In the genomic region with DNA sequence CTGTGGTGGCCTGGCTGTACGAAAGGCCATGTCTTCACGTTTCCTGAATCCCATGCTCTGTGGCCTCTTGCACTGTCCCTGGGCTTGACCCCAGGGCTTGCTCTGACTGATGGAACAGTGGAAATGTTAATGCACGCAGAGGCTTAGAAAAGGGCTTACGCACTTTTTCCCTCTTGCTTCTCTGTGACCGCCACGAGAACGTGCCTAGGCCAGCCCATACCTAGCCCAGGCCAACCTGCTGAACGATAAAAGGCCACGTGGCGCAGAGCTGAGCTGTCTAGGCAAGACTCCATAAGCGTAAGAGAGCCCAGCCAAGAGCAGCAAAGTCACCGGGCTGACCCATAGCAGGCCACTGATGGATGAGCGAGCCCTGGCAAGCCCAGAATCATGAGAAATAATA, we compare ENCODE assay signal across 2 cellular contexts.
A peak's percentile ranks its signal among the peaks of the same experiment; 100 is the strongest.
TF ChIP-seq lines count a peak whose summit lies in the region.

No MANE protein-coding gene starts in this region.

TF ChIP-seq in HEK293, 187 proteins besides CTCF, POLR2A, EP300 and RAD21:
- no peak for TF ChIP-seq ZBTB17 (tag by site-specific recombination; IDR thresholded peaks at IDR 0.05)
- no peak for TF ChIP-seq SCRT1 (tag by site-specific recombination; IDR thresholded peaks at IDR 0.05; ENCODE audit: borderline replicate concordance)
- no peak for TF ChIP-seq ZNF701 (tag by site-specific recombination; IDR thresholded peaks at IDR 0.05)
- no peak for TF ChIP-seq KLF8 (tag by site-specific recombination; IDR thresholded peaks at IDR 0.05)
- TF ChIP-seq FEZF1 (tag by site-specific recombination; IDR thresholded peaks at IDR 0.05), result no peak
- TF ChIP-seq ZNF37A (tag by site-specific recombination; IDR thresholded peaks at IDR 0.05), result no peak
- TF ChIP-seq GLI4 (tag by site-specific recombination; IDR thresholded peaks at IDR 0.05), result no peak
- TF ChIP-seq, protein P1, sequence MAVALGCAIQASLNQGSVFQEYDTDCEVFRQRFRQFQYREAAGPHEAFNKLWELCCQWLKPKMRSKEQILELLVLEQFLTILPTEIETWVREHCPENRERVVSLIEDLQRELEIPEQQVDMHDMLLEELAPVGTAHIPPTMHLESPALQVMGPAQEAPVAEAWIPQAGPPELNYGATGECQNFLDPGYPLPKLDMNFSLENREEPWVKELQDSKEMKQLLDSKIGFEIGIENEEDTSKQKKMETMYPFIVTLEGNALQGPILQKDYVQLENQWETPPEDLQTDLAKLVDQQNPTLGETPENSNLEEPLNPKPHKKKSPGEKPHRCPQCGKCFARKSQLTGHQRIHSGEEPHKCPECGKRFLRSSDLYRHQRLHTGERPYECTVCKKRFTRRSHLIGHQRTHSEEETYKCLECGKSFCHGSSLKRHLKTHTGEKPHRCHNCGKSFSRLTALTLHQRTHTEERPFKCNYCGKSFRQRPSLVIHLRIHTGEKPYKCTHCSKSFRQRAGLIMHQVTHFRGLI (tag by site-specific recombination; IDR thresholded peaks at IDR 0.05), result peak; percentile 38; the same call in 1 of the 2 replicates
TF ChIP-seq in HEK293: peak in this region for 1.

TF ChIP-seq in K562, 482 proteins besides CTCF, POLR2A, EP300 and RAD21:
- TF ChIP-seq, protein P2, sequence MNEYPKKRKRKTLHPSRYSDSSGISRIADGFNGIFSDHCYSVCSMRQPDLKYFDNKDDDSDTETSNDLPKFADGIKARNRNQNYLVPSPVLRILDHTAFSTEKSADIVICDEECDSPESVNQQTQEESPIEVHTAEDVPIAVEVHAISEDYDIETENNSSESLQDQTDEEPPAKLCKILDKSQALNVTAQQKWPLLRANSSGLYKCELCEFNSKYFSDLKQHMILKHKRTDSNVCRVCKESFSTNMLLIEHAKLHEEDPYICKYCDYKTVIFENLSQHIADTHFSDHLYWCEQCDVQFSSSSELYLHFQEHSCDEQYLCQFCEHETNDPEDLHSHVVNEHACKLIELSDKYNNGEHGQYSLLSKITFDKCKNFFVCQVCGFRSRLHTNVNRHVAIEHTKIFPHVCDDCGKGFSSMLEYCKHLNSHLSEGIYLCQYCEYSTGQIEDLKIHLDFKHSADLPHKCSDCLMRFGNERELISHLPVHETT (CRISPR knock-in tag; conservative IDR thresholded peaks at IDR 0.05 in 1 of 2, IDR thresholded peaks at IDR 0.05 in 1 of 2), result no peak
- TF ChIP-seq, protein P3, sequence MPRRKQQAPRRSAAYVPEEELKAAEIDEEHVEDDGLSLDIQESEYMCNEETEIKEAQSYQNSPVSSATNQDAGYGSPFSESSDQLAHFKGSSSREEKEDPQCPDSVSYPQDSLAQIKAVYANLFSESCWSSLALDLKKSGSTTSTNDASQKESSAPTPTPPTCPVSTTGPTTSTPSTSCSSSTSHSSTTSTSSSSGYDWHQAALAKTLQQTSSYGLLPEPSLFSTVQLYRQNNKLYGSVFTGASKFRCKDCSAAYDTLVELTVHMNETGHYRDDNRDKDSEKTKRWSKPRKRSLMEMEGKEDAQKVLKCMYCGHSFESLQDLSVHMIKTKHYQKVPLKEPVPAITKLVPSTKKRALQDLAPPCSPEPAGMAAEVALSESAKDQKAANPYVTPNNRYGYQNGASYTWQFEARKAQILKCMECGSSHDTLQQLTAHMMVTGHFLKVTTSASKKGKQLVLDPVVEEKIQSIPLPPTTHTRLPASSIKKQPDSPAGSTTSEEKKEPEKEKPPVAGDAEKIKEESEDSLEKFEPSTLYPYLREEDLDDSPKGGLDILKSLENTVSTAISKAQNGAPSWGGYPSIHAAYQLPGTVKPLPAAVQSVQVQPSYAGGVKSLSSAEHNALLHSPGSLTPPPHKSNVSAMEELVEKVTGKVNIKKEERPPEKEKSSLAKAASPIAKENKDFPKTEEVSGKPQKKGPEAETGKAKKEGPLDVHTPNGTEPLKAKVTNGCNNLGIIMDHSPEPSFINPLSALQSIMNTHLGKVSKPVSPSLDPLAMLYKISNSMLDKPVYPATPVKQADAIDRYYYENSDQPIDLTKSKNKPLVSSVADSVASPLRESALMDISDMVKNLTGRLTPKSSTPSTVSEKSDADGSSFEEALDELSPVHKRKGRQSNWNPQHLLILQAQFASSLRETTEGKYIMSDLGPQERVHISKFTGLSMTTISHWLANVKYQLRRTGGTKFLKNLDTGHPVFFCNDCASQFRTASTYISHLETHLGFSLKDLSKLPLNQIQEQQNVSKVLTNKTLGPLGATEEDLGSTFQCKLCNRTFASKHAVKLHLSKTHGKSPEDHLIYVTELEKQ (CRISPR knock-in tag; IDR thresholded peaks at IDR 0.05), result 0 out of 2 replicates have a peak, but pooled peaks have one; percentile 12
- no peak for TF ChIP-seq CHD4 (IDR thresholded peaks at IDR 0.05; ENCODE audit: insufficient read depth, insufficient replicate concordance, low read depth, low read length, poor library complexity, severe bottlenecking)
- TF ChIP-seq SETDB1 (IDR thresholded peaks at IDR 0.05; ENCODE audit: low read length), result no peak
- no peak for TF ChIP-seq ZNF551 (CRISPR knock-in tag; IDR thresholded peaks at IDR 0.05)
- TF ChIP-seq, protein P4, sequence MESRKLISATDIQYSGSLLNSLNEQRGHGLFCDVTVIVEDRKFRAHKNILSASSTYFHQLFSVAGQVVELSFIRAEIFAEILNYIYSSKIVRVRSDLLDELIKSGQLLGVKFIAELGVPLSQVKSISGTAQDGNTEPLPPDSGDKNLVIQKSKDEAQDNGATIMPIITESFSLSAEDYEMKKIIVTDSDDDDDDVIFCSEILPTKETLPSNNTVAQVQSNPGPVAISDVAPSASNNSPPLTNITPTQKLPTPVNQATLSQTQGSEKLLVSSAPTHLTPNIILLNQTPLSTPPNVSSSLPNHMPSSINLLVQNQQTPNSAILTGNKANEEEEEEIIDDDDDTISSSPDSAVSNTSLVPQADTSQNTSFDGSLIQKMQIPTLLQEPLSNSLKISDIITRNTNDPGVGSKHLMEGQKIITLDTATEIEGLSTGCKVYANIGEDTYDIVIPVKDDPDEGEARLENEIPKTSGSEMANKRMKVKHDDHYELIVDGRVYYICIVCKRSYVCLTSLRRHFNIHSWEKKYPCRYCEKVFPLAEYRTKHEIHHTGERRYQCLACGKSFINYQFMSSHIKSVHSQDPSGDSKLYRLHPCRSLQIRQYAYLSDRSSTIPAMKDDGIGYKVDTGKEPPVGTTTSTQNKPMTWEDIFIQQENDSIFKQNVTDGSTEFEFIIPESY (CRISPR knock-in tag; IDR thresholded peaks at IDR 0.05), result 0 out of 2 replicates have a peak, but pooled peaks have one; percentile 24
- no peak for TF ChIP-seq ZKSCAN3 (CRISPR knock-in tag; IDR thresholded peaks at IDR 0.05)
- no peak for TF ChIP-seq ZNF445 (CRISPR knock-in tag; IDR thresholded peaks at IDR 0.05; ENCODE audit: low read depth)
- TF ChIP-seq, protein P5, sequence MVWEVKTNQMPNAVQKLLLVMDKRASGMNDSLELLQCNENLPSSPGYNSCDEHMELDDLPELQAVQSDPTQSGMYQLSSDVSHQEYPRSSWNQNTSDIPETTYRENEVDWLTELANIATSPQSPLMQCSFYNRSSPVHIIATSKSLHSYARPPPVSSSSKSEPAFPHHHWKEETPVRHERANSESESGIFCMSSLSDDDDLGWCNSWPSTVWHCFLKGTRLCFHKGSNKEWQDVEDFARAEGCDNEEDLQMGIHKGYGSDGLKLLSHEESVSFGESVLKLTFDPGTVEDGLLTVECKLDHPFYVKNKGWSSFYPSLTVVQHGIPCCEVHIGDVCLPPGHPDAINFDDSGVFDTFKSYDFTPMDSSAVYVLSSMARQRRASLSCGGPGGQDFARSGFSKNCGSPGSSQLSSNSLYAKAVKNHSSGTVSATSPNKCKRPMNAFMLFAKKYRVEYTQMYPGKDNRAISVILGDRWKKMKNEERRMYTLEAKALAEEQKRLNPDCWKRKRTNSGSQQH (CRISPR knock-in tag; IDR thresholded peaks at IDR 0.05), result no peak
- no peak for TF ChIP-seq MYBL2 (IDR thresholded peaks at IDR 0.05; ENCODE audit: low read depth)
- TF ChIP-seq MYBL2 (CRISPR knock-in tag; IDR thresholded peaks at IDR 0.05; ENCODE audit: borderline replicate concordance), result no peak
- no peak for TF ChIP-seq ZNF780A (CRISPR knock-in tag; IDR thresholded peaks at IDR 0.05)
- TF ChIP-seq RCOR1 (IDR thresholded peaks at IDR 0.05; ENCODE audit: borderline replicate concordance in 1 of 2, low read depth in 2 of 2, low read length in 2 of 2), result no peak
